ENCODE assay signal across 25 cellular contexts in the genomic region with DNA sequence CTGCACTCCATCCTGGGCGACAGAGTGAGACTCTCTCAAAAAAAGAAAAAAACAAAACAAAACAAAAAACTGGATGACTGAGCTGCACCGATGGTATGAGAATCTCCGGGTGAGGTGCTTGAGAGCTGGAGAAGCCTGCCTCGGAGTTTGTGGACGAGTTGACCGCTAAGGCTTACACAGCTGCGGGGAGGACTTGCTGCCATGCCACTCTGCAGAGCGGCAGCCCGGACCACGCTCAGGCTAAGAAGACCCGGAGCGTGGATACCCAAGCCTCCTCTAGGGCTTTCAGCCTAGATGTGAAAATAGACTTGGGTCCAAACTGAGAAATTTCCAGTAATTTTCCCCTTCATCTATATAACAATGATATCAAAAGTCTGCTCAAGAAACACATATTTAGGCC. TPM values are rescaled to one million over a fixed set of nuclear protein-coding genes. Genes with fewer than 3 reads are reported as not detected.
"Had no signal": no experiment of that assay in that cellular context is flagged by ENCODE, and none has a peak within 500 bp of the region (broad histone marks: within the 10 kb centered on the region; RNA-seq: fewer than 3 reads in every experiment).

No MANE protein-coding gene starts in this region.

- H3K27me3 Mint-ChIP-seq: activated CD4-positive, alpha-beta T cell treated with anti-CD3 and anti-CD28 coated beads for 36 hours; activated naive CD8-positive, alpha-beta T cell treated with anti-CD3 and anti-CD28 coated beads for 36 hours; naive thymus-derived CD4-positive, alpha-beta T cell had no signal

- H3K4me1 ChIP-seq: testis had no signal

- H3K4me2 ChIP-seq: hepatocyte, neural progenitor cell had no signal

- H3K27ac Mint-ChIP-seq: activated CD4-positive, alpha-beta T cell treated with anti-CD3 and anti-CD28 coated beads for 36 hours; activated CD8-positive, alpha-beta T cell treated with anti-CD3 and anti-CD28 coated beads, Interleukin-2, amount 10 ng/mL, durations not matched to agents 7 days and 5 days; activated naive CD8-positive, alpha-beta T cell treated with anti-CD3 and anti-CD28 coated beads for 36 hours; mesothelial cell of epicardium; neural progenitor cell had no signal

- H2AFZ ChIP-seq: hepatocyte, neural progenitor cell, parathyroid adenoma had no signal

- H3K4me3 Mint-ChIP-seq: activated CD4-positive, alpha-beta T cell treated with anti-CD3 and anti-CD28 coated beads for 36 hours; activated CD8-positive, alpha-beta T cell treated with anti-CD3 and anti-CD28 coated beads, Interleukin-2, amount 10 ng/mL, durations not matched to agents 7 days and 5 days; activated naive CD8-positive, alpha-beta T cell treated with anti-CD3 and anti-CD28 coated beads for 36 hours; mesothelial cell of epicardium; naive thymus-derived CD4-positive, alpha-beta T cell; neural progenitor cell had no signal

- H3K9ac ChIP-seq: neural progenitor cell, parathyroid adenoma had no signal

- H3K9me3 Mint-ChIP-seq: activated naive CD8-positive, alpha-beta T cell treated with anti-CD3 and anti-CD28 coated beads for 36 hours; mesothelial cell of epicardium; naive thymus-derived CD4-positive, alpha-beta T cell; neural progenitor cell had no signal

- H3K27ac ChIP-seq: adrenal gland, body of pancreas, colonic mucosa, gastrocnemius medialis, hepatocyte, neural progenitor cell, parathyroid adenoma, right atrium auricular region, testis, transverse colon had no signal

- H3K36me3 Mint-ChIP-seq: mesothelial cell of epicardium, neural progenitor cell had no signal

- H3K9me3 ChIP-seq: adrenal gland, body of pancreas, colonic mucosa, gastrocnemius medialis, right atrium auricular region, spleen, testis, transverse colon had no signal

- H3K4me3 ChIP-seq: adrenal gland, body of pancreas, colonic mucosa, gastrocnemius medialis, hepatocyte, neural progenitor cell, right atrium auricular region, spleen, testis, transverse colon had no signal

- ATAC-seq: activated CD4-positive, alpha-beta T cell treated with anti-CD3 and anti-CD28 coated beads for 36 hours; activated CD8-positive, alpha-beta T cell treated with anti-CD3 and anti-CD28 coated beads, Interleukin-2, amount 10 ng/mL, durations not matched to agents 7 days and 5 days; body of pancreas; gastrocnemius medialis; left colon; naive thymus-derived CD4-positive, alpha-beta T cell had no signal

- DNase-seq: activated CD4-positive, alpha-beta T cell treated with anti-CD3 and anti-CD28 coated beads for 36 hours; activated CD4-positive, CD25-positive, alpha-beta regulatory T cell; activated CD8-positive, alpha-beta T cell treated with anti-CD3 and anti-CD28 coated beads, Interleukin-2, amount 10 ng/mL, durations not matched to agents 7 days and 5 days; activated naive CD4-positive, alpha-beta T cell; activated naive CD8-positive, alpha-beta T cell treated with anti-CD3 and anti-CD28 coated beads for 36 hours; activated T-cell treated with anti-CD3 and anti-CD28 coated beads, Interleukin-2, amount 50 U/mL, for 1 hour; adrenal gland; aorta; body of pancreas; colonic mucosa; effector memory CD4-positive, alpha-beta T cell; gastrocnemius medialis; left colon; naive thymus-derived CD4-positive, alpha-beta T cell; occipital lobe; spleen; stimulated activated naive CD4-positive, alpha-beta T cell treated with Interleukin-2 at 50 U/mL for 16 hours; T-helper 1 cell; testis; transverse colon had no signal

- H3K27me3 ChIP-seq: adrenal gland, body of pancreas, colonic mucosa, gastrocnemius medialis, hepatocyte, neural progenitor cell, right atrium auricular region, spleen, testis, transverse colon had no signal

- H3K79me2 ChIP-seq: hepatocyte, parathyroid adenoma had no signal

- H3K36me3 ChIP-seq: adrenal gland, colonic mucosa, gastrocnemius medialis, neural progenitor cell, right atrium auricular region, transverse colon had no signal

RNA-seq across cellular contexts. Expression of gene NRROS, which starts 16.0 kb away (rescaled TPM):
- polyA plus RNA-seq: hepatocyte had no signal
